In genomic region chr1:196743244-196743643, GRCh38 we compare ENCODE assay signal across 8 cellular contexts. TPM values are rescaled to one million over a fixed set of nuclear protein-coding genes. Genes with fewer than 3 reads are reported as not detected.
DNase-seq lines count a peak whose midpoint lies in the region; ATAC-seq and TF ChIP-seq lines count a peak whose summit lies in the region.
"Not testable (repeated sequence)": the region's sequence is repeated elsewhere in the genome, so short reads cannot be mapped to it uniquely, and the experiment has no call there.

No MANE protein-coding gene starts in this region.

- not testable (repeated sequence) for TF ChIP-seq CTCF in GM20000 (IDR thresholded peaks at IDR 0.05; ENCODE audit: extremely low read depth, missing control alignments); NB4 (IDR thresholded peaks at IDR 0.05; ENCODE audit: low read depth, low read length)
- TF ChIP-seq CTCF in WTC11 (IDR thresholded peaks at IDR 0.05) (peak; percentile 18; the same call in 1 of the 2 replicates), foreskin keratinocyte (conservative IDR thresholded peaks at IDR 0.05) (peak; percentile 50), retinal pigment epithelial cell (conservative IDR thresholded peaks at IDR 0.05; ENCODE audit: low read depth, low read length) (peak; percentile 22)

- not testable (repeated sequence) for H3K27me3 ChIP-seq in foreskin keratinocyte

- POLR2A ChIA-PET in WTC11 (lab: Charles Lee) = not testable (repeated sequence)

- DNase-seq in EH (ENCODE audit: low read depth) (peak; percentile 41), GM20000 (ENCODE audit: low spot score) (peak; percentile 2), NB4 (ENCODE audit: low read depth) (peak; percentile 37), NCI-H748 treated with DMSO at 0.1 percent for 48 hours (lab: John Stamatoyannopoulos, UW) (peak; percentile 73), foreskin keratinocyte (peak; percentile 10 to 42), retinal pigment epithelial cell (ENCODE audit: low read depth) (peak; percentile 3)
- not testable (repeated sequence) for DNase-seq in WTC11 (ENCODE audit: low spot score)

- not testable (repeated sequence) for H3K27ac Mint-ChIP-seq in WTC11

- peaks cover 21% of the 10 kb centered on the region for H3K9me3 Mint-ChIP-seq in WTC11

- not testable (repeated sequence) for H3K4me1 Mint-ChIP-seq in WTC11

- not testable (repeated sequence) for H3K4me1 ChIP-seq in foreskin keratinocyte

- CTCF ChIA-PET in WTC11 (lab: Charles Lee) = not testable (repeated sequence)

- H3K27ac ChIP-seq in foreskin keratinocyte = not testable (repeated sequence)

- not testable (repeated sequence) for H3K4me3 ChIP-seq in NB4 (ENCODE audit: low read depth, low read length); retinal pigment epithelial cell (ENCODE audit: low read length)

- peaks cover 13% of the 10 kb centered on the region for H3K36me3 Mint-ChIP-seq in WTC11

- not testable (repeated sequence) for H3K4me3 Mint-ChIP-seq in WTC11

- ATAC-seq in HG03097 (IDR thresholded peaks at IDR 0.05; ENCODE audit: low FRiP score, unreplicated experiment) (peak; percentile 71), WTC11 (peak; percentile 84), foreskin keratinocyte (peak; percentile 80)

- not testable (repeated sequence) for TF ChIP-seq POLR2A in NB4 (IDR thresholded peaks at IDR 0.05; ENCODE audit: extremely low read depth, insufficient read length)

- not testable (repeated sequence) for H3K27me3 Mint-ChIP-seq in WTC11 (ENCODE audit: low read depth)

RNA-seq across cellular contexts. Expression of gene CFHR3, which starts 31.4 kb away (rescaled TPM):
- total RNA-seq in WTC11 (2021) (0.24 to 0.80 TPM (median 0.27 TPM) in 3 replicates), foreskin keratinocyte (not detected in 2 replicates)
- not detected in 2 replicates for polyA plus RNA-seq in foreskin keratinocyte
